12 cellular contexts compared by ENCODE assay signal in the genomic region with DNA sequence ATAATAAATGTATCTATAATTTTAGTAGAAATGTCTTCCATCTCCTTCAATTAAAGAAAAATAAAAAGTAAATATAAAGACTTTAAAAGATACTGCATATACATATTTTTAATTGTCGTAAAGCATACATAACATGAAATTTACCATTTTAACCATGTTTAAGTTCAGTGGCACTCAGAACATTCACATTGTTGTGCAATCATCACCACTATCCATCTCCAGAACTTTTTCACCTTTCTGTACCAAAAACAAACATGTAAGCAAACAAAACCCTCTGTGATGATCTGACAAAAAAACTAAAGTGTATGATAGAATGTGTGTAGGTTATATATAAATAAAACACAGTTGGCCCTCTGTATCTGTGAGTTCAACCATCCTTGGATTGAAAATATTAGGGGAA. TPM values are rescaled to one million over a fixed set of nuclear protein-coding genes. Genes with fewer than 3 reads are reported as not detected.
DNase-seq lines count a peak whose midpoint lies in the region; ATAC-seq and TF ChIP-seq lines count a peak whose summit lies in the region.
"Had no signal": no experiment of that assay in that cellular context is flagged by ENCODE, and none has a peak within 500 bp of the region (broad histone marks: within the 10 kb centered on the region; RNA-seq: fewer than 3 reads in every experiment).

No MANE protein-coding gene starts in this region.

- peaks cover 5 to 6% of the 10 kb centered on the region in 2 donors for H3K4me1 Mint-ChIP-seq in natural killer cell
- peaks cover 7 to 10% of the 10 kb centered on the region in 2 donors for H3K4me1 Mint-ChIP-seq in natural killer cell treated with Interleukin-12 subunit alpha and Interleukin-12 subunit beta and Interleukin-15 and Interleukin-18, amount 100 ng/mL, for 72 hours (ENCODE audit: low read depth in 2 of 2)

- ATAC-seq in natural killer cell (no peak), GM19351 (IDR thresholded peaks at IDR 0.05; ENCODE audit: unreplicated experiment) (no peak)
- ATAC-seq in natural killer cell treated with Interleukin-12 subunit alpha and Interleukin-12 subunit beta and Interleukin-15 and Interleukin-18, amount 100 ng/mL, for 72 hours: no peak
- ATAC-seq: GM12878, GM23338 had no signal

- no peak overlapping the region for H3K4me3 ChIP-seq in adipocyte (ENCODE audit: low read length)
- H3K4me3 ChIP-seq: BLaER1 treated with 17β-estradiol and CSF1 and Interleukin-3, amounts not matched to agents 10 nM and 100 nM; GM12878; GM23338 had no signal

- H3K4me1 ChIP-seq in adipocyte (ENCODE audit: control insufficient read depth, insufficient read depth, low read length): peaks cover 29% of the 10 kb centered on the region

- H3K9me3 ChIP-seq in adipocyte (ENCODE audit: control insufficient read depth, low read length): no peaks in the 10 kb centered on the region
- H3K9me3 ChIP-seq: BLaER1 treated with 17β-estradiol and CSF1 and Interleukin-3, amounts not matched to agents 10 nM and 100 nM had no signal

- H3K9me3 Mint-ChIP-seq in natural killer cell: no peaks in the 10 kb centered on the region
- H3K9me3 Mint-ChIP-seq in natural killer cell treated with Interleukin-12 subunit alpha and Interleukin-12 subunit beta and Interleukin-15 and Interleukin-18, amount 100 ng/mL, for 72 hours: no peaks in the 10 kb centered on the region
- H3K9me3 Mint-ChIP-seq: CD4-positive, CD25-positive, alpha-beta regulatory T cell; GM23338 had no signal

- no peak for TF ChIP-seq CTCF in natural killer cell (IDR thresholded peaks at IDR 0.05)

- DNase-seq in natural killer cell: no peak
- DNase-seq in natural killer cell treated with Interleukin-12 subunit alpha and Interleukin-12 subunit beta and Interleukin-15 and Interleukin-18, amount 100 ng/mL, for 72 hours (ENCODE audit: low spot score): no peak
- no peak for DNase-seq in adipocyte (ENCODE audit: low read depth)
- no peak for DNase-seq in stimulated activated CD4-positive, alpha-beta T cell treated with anti-CD3 and anti-CD28 coated beads, Interleukin-4, amount 100 ng/mL, for 4 hours
- DNase-seq: ACHN; CD4-positive, CD25-positive, alpha-beta regulatory T cell; H7 had no signal

- H3K36me3 Mint-ChIP-seq in natural killer cell: no peaks in the 10 kb centered on the region
- H3K36me3 Mint-ChIP-seq in natural killer cell treated with Interleukin-12 subunit alpha and Interleukin-12 subunit beta and Interleukin-15 and Interleukin-18, amount 100 ng/mL, for 72 hours: no peaks in the 10 kb centered on the region
- H3K36me3 Mint-ChIP-seq: CD4-positive, CD25-positive, alpha-beta regulatory T cell had no signal

- peak overlapping the region in 1 of 2 donors; percentile 55 for H3K27ac Mint-ChIP-seq in natural killer cell
- peak overlapping the region in 1 of 2 donors; percentile 95 for H3K27ac Mint-ChIP-seq in natural killer cell treated with Interleukin-12 subunit alpha and Interleukin-12 subunit beta and Interleukin-15 and Interleukin-18, amount 100 ng/mL, for 72 hours
- H3K27ac Mint-ChIP-seq: GM23338 had no signal

- intact Hi-C loops in natural killer cell (cut with micrococcal nuclease): loop anchor here (2.0 to 5.0 kb wide), 2 partner anchors 59 to 143 kb away; no protein-coding TSS in a partner anchor

- H3K36me3 ChIP-seq in adipocyte (ENCODE audit: control insufficient read depth, insufficient read depth, low read length, severe bottlenecking): no peaks in the 10 kb centered on the region

- H3K9ac ChIP-seq in adipocyte (ENCODE audit: low read length): peak overlapping the region; percentile 25
- H3K9ac ChIP-seq: BLaER1 treated with 17β-estradiol and CSF1 and Interleukin-3, amounts not matched to agents 10 nM and 100 nM had no signal

- H3K27me3 ChIP-seq in adipocyte (replicated peaks; ENCODE audit: control insufficient read depth, insufficient read depth, low read length): no peaks in the 10 kb centered on the region
- H3K27me3 ChIP-seq: BLaER1 treated with 17β-estradiol and CSF1 and Interleukin-3, amounts not matched to agents 10 nM and 100 nM had no signal

- H3K4me3 Mint-ChIP-seq in natural killer cell: peak overlapping the region; percentile 37
- H3K4me3 Mint-ChIP-seq in natural killer cell treated with Interleukin-12 subunit alpha and Interleukin-12 subunit beta and Interleukin-15 and Interleukin-18, amount 100 ng/mL, for 72 hours: no peak overlapping the region
- H3K4me3 Mint-ChIP-seq: GM23338 had no signal

- H3K27me3 Mint-ChIP-seq in natural killer cell (ENCODE audit: low read depth in 2 of 2): peaks cover 0 to 6% of the 10 kb centered on the region in 2 donors
- peaks cover 6 to 7% of the 10 kb centered on the region in 2 donors for H3K27me3 Mint-ChIP-seq in natural killer cell treated with Interleukin-12 subunit alpha and Interleukin-12 subunit beta and Interleukin-15 and Interleukin-18, amount 100 ng/mL, for 72 hours

RNA-seq across cellular contexts. Expression of a gene that starts 13.4 kb away (rescaled TPM):
- total RNA-seq in natural killer cell: 100 to 1,000 TPM; 103 to 116 (median 116) TPM
- 100 to 1,000 TPM in 1 of 2 donors, 10 to 100 TPM in 1; 97.8 to 106 TPM for total RNA-seq in natural killer cell treated with Interleukin-12 subunit alpha and Interleukin-12 subunit beta and Interleukin-15 and Interleukin-18, amount 100 ng/mL, for 72 hours

RNA-seq across cellular contexts. Expression of a gene that starts 27.9 kb away (rescaled TPM):
- 1 to 10 TPM; 1.7 to 3.2 (median 1.7) TPM for total RNA-seq in natural killer cell
- 1 to 10 TPM; 1.7 to 2.2 TPM for total RNA-seq in natural killer cell treated with Interleukin-12 subunit alpha and Interleukin-12 subunit beta and Interleukin-15 and Interleukin-18, amount 100 ng/mL, for 72 hours

RNA-seq across cellular contexts. Expression of a gene that starts 28.0 kb away (rescaled TPM):
- 10 to 100 TPM; 28.0 to 35.3 (median 28.0) TPM for total RNA-seq in natural killer cell
- 10 to 100 TPM; 41.8 to 44.9 TPM for total RNA-seq in natural killer cell treated with Interleukin-12 subunit alpha and Interleukin-12 subunit beta and Interleukin-15 and Interleukin-18, amount 100 ng/mL, for 72 hours

RNA-seq across cellular contexts. Expression of a gene that starts 48.2 kb away (rescaled TPM):
- total RNA-seq in natural killer cell: 10 to 100 TPM; 11.0 to 26.5 (median 15.1) TPM
- 10 to 100 TPM in 1 of 2 donors, 1 to 10 TPM in 1; 4.6 to 11.6 TPM for total RNA-seq in natural killer cell treated with Interleukin-12 subunit alpha and Interleukin-12 subunit beta and Interleukin-15 and Interleukin-18, amount 100 ng/mL, for 72 hours

RNA-seq across cellular contexts. Expression of a gene that starts 50.3 kb away (rescaled TPM):
- total RNA-seq in natural killer cell: 1 to 10 TPM; 5.3 to 8.4 (median 8.0) TPM
- 1 to 10 TPM; 1.2 to 3.2 TPM for total RNA-seq in natural killer cell treated with Interleukin-12 subunit alpha and Interleukin-12 subunit beta and Interleukin-15 and Interleukin-18, amount 100 ng/mL, for 72 hours
- total RNA-seq: G401 had no signal
